ENCODE assay signal across 1 cellular context in the genomic region with DNA sequence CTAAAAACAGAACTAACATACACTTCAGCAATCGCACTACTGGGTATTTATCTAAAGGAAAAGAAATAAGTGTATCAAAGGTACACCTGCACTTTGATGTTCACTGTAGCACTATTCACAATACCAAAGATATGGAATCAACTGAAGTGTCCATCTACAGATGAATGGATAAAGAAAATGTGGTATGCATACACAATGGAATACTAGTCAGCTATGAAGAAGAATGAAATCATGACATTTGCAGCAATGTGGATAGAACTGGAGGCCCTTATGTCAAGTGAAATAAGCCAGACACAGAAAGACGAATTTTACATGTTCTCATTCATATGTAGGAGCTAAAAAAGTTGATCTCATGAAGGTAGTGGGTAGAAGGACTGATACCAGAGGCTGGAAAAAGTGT.
TF ChIP-seq lines count a peak whose summit lies in the region.

No MANE protein-coding gene starts in this region.

TF ChIP-seq in SK-N-SH, 30 proteins besides CTCF, POLR2A, EP300 and RAD21 (continued from another document):
- TF ChIP-seq, protein P1, sequence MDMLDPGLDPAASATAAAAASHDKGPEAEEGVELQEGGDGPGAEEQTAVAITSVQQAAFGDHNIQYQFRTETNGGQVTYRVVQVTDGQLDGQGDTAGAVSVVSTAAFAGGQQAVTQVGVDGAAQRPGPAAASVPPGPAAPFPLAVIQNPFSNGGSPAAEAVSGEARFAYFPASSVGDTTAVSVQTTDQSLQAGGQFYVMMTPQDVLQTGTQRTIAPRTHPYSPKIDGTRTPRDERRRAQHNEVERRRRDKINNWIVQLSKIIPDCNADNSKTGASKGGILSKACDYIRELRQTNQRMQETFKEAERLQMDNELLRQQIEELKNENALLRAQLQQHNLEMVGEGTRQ (IDR thresholded peaks at IDR 0.05; ENCODE audit: borderline replicate concordance, low read depth, low read length), result no peak
- TF ChIP-seq NRF1 (IDR thresholded peaks at IDR 0.05; ENCODE audit: low read depth, low read length) (no peak), POLR2AphosphoS5 (IDR thresholded peaks at IDR 0.05; ENCODE audit: low read depth, low read length) (no peak), GATA2 (CRISPR knock-in tag; IDR thresholded peaks at IDR 0.05) (no peak), SIN3A (IDR thresholded peaks at IDR 0.05; ENCODE audit: borderline replicate concordance, low read depth, low read length) (no peak)
